ENCODE assay signal across 9 cellular contexts in genomic region chr6:32046450-32047083, GRCh38. TPM values are rescaled to one million over a fixed set of nuclear protein-coding genes. Genes with fewer than 3 reads are reported as not detected.
DNase-seq lines count a peak whose midpoint lies in the region; ATAC-seq and TF ChIP-seq lines count a peak whose summit lies in the region.
"Had no signal": no experiment of that assay in that cellular context is flagged by ENCODE, and none has a peak within 500 bp of the region (broad histone marks: within the 10 kb centered on the region; RNA-seq: fewer than 3 reads in every experiment).

No MANE protein-coding gene starts in this region.

- H4K5ac ChIP-seq in IMR-90 (ENCODE audit: low read depth, low read length): no peak overlapping the region

- H4K8ac ChIP-seq in IMR-90 (ENCODE audit: low read depth in 2 of 2, low read length in 2 of 2): no peak overlapping the region

- H2BK5ac ChIP-seq in IMR-90 (ENCODE audit: low read depth, low read length, poor library complexity, severe bottlenecking): no peak overlapping the region

- ATAC-seq in IMR-90 (ENCODE audit: low read depth) (peak; percentile 11), HG03095 (IDR thresholded peaks at IDR 0.05; ENCODE audit: unreplicated experiment) (no peak), HG02588 (IDR thresholded peaks at IDR 0.05; ENCODE audit: unreplicated experiment) (no peak)

- no peak for TF ChIP-seq RAD21 in IMR-90 (IDR thresholded peaks at IDR 0.05; ENCODE audit: low read length)

- H3K27me3 ChIP-seq in IMR-90 (ENCODE audit: control insufficient read depth, insufficient read depth, low read length): peaks cover 11% of the 10 kb centered on the region

- H3K9me3 ChIP-seq in IMR-90 (ENCODE audit: control insufficient read depth, insufficient read depth, low read length): no peaks in the 10 kb centered on the region

- peaks cover 16% of the 10 kb centered on the region; the same call in 1 of the 2 replicates for H3K4me1 ChIP-seq in IMR-90 (ENCODE audit: control insufficient read depth, insufficient read depth, low read length)

- H2AK5ac ChIP-seq in IMR-90 (ENCODE audit: low read depth, low read length): no peak overlapping the region

- H3K79me1 ChIP-seq in IMR-90 (ENCODE audit: low read depth in 1 of 2, low read length in 2 of 2): no peaks in the 10 kb centered on the region

- H3K4me2 ChIP-seq in IMR-90 (ENCODE audit: low read depth, low read length): no peak overlapping the region

- H3K4ac ChIP-seq in IMR-90 (ENCODE audit: low read depth, low read length): no peak overlapping the region

- peak overlapping the region; percentile 69 for H2AK9ac ChIP-seq in IMR-90 (replicated peaks; ENCODE audit: low read depth, low read length, poor library complexity)

- intact Hi-C loops in IMR-90 (cut with micrococcal nuclease): loop anchor here (10.0 kb wide), 1 partner anchor 108 kb away; the partner anchor contains the start of genes PPT2 and PRRT1

- no peak overlapping the region for H2BK120ac ChIP-seq in IMR-90 (ENCODE audit: low read depth, low read length)

- no peak overlapping the region for H3K23ac ChIP-seq in IMR-90 (ENCODE audit: low read depth, low read length)

- H3K18ac ChIP-seq in IMR-90 (ENCODE audit: low read depth, low read length): no peak overlapping the region

- CTCF ChIA-PET in IMR-90 (lab: Yijun Ruan, JAX): no interaction called here

- dilution Hi-C loops in IMR-90 (cut with HindIII; ENCODE audit: low sequenced_read_pairs, unreplicated experiment): no loop called here

- no peak for TF ChIP-seq POLR2A in IMR-90 (IDR thresholded peaks at IDR 0.05; ENCODE audit: low read depth, low read length)

- peak overlapping the region; percentile 59 for H2AFZ ChIP-seq in IMR-90 (replicated peaks; ENCODE audit: low read length, poor library complexity)

- H2BK20ac ChIP-seq in IMR-90 (ENCODE audit: low read depth, low read length): no peak overlapping the region

- H2BK15ac ChIP-seq in IMR-90 (ENCODE audit: low read depth, low read length): no peak overlapping the region; the same call in 2 of the 3 replicates

- H3K4me3 ChIP-seq in IMR-90 (ENCODE audit: insufficient read depth, low read depth, low read length) (no peak overlapping the region), choroid plexus epithelial cell (ENCODE audit: low read depth, low read length) (no peak overlapping the region)

- no peak overlapping the region for H3K14ac ChIP-seq in IMR-90 (replicated peaks; ENCODE audit: low read depth, low read length)

- DNase-seq in A172 (ENCODE audit: low spot score) (peak; percentile 68), IMR-90 (no peak), choroid plexus epithelial cell (ENCODE audit: low read depth) (peak; percentile 39), medulla oblongata (ENCODE audit: extremely low spot score) (peak; percentile 34), KBM-7 (no peak), DMS53 (lab: John Stamatoyannopoulos, UW) (no peak)

- WGBS in IMR-90 (ENCODE audit: extremely low coverage in 2 of 2, insufficient read length in 1 of 2), 2 experiments: no CpG with 5 or more reads among the region's 14 CpGs

- peaks cover 7% of the 10 kb centered on the region; the same call in 1 of the 2 replicates for H3K9me1 ChIP-seq in IMR-90 (ENCODE audit: insufficient read depth, low read length)

- POLR2A ChIA-PET in IMR-90 (lab: Charles Lee; ENCODE audit: unreplicated experiment): no interaction called here

- BruUV-seq in IMR-90 (replicated peaks; lab: Mats Ljungman, UMichigan): no TSS peak

- no peak overlapping the region for H4K91ac ChIP-seq in IMR-90 (ENCODE audit: insufficient read depth, low read depth, low read length)

- no peaks in the 10 kb centered on the region for H4K20me1 ChIP-seq in IMR-90 (ENCODE audit: insufficient read depth, low read length)

- no peaks in the 10 kb centered on the region for H3K36me3 ChIP-seq in IMR-90 (ENCODE audit: control insufficient read depth, insufficient read depth, low read length)

- in situ Hi-C loops in IMR-90 (cut with MboI; ENCODE audit: low sequenced_read_pairs) (no loop called here), KBM-7 (cut with MboI; ENCODE audit: low pct_unique_long_range_greater_than_20kb, low sequenced_read_pairs) (no loop called here)

- 0 out of 2 replicates have a peak, but pooled peaks have one; percentile 8 for TF ChIP-seq CTCF in IMR-90 (conservative IDR thresholded peaks at IDR 0.05; ENCODE audit: low read depth, low read length)
- no peak for TF ChIP-seq CTCF in choroid plexus epithelial cell (conservative IDR thresholded peaks at IDR 0.05; ENCODE audit: low read depth, low read length)

- H3K56ac ChIP-seq in IMR-90 (ENCODE audit: extremely low read depth, insufficient read depth, low read length): no peak overlapping the region

- no peak overlapping the region for H3K9ac ChIP-seq in IMR-90 (ENCODE audit: low read depth, low read length)

- H3K27ac ChIP-seq in IMR-90 (ENCODE audit: insufficient read depth, low read length): no peak overlapping the region

TF ChIP-seq in IMR-90, 13 proteins besides CTCF, POLR2A, EP300 and RAD21:
- no peak for TF ChIP-seq MAZ (IDR thresholded peaks at IDR 0.05; ENCODE audit: borderline replicate concordance, low read depth, low read length)
- TF ChIP-seq, protein P1, sequence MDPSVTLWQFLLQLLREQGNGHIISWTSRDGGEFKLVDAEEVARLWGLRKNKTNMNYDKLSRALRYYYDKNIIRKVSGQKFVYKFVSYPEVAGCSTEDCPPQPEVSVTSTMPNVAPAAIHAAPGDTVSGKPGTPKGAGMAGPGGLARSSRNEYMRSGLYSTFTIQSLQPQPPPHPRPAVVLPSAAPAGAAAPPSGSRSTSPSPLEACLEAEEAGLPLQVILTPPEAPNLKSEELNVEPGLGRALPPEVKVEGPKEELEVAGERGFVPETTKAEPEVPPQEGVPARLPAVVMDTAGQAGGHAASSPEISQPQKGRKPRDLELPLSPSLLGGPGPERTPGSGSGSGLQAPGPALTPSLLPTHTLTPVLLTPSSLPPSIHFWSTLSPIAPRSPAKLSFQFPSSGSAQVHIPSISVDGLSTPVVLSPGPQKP (IDR thresholded peaks at IDR 0.05; ENCODE audit: borderline replicate concordance, low read depth, low read length): no peak
- no peak for TF ChIP-seq CEBPB (IDR thresholded peaks at IDR 0.05; ENCODE audit: low read depth, low read length)
- TF ChIP-seq RCOR1 (IDR thresholded peaks at IDR 0.05; ENCODE audit: insufficient replicate concordance, low read length): no peak
- TF ChIP-seq MXI1 (IDR thresholded peaks at IDR 0.05; ENCODE audit: borderline replicate concordance, low read depth, low read length): no peak
- no peak for TF ChIP-seq NFE2L2 (IDR thresholded peaks at IDR 0.05; ENCODE audit: low read depth, low read length)
- TF ChIP-seq FOS (IDR thresholded peaks at IDR 0.05; ENCODE audit: low read depth, low read length): no peak
- no peak for TF ChIP-seq USF2 (IDR thresholded peaks at IDR 0.05; ENCODE audit: low read depth, low read length)

RNA-seq across cellular contexts. Expression of gene CYP21A2, which starts 8.4 kb away (rescaled TPM):
- total RNA-seq in A172 (2014; rRNA removed; shearing (Covaris generic)): 0.05 TPM in 1 of 2 replicates, not detected in the other
- not detected in 2 replicates for total RNA-seq in IMR-90 (2012; rRNA removed)
- 0.03 and 0.10 TPM in 2 replicates for polyA plus RNA-seq in IMR-90 (2012; rRNA removed)
- 0.05 and 0.09 TPM in 2 replicates for polyA plus RNA-seq in IMR-90 (2012; cell fraction: cytosol; rRNA removed)
- polyA plus RNA-seq in IMR-90 (2012; cell fraction: nucleus; rRNA removed; ENCODE audit: low replicate concordance): 0.68 and 1.3 TPM in 2 replicates
- polyA plus RNA-seq: IgD-negative memory B cell had no signal

RNA-seq across cellular contexts. Expression of gene C4B, which starts 32.0 kb away (rescaled TPM):
- 0.62 and 2.5 TPM in 2 replicates for total RNA-seq in A172 (2014; rRNA removed; shearing (Covaris generic))
- total RNA-seq in IMR-90 (2012; rRNA removed): 0.54 and 0.56 TPM in 2 replicates
- 4.2 and 4.4 TPM in 2 replicates for polyA plus RNA-seq in IMR-90 (2012; rRNA removed)
- polyA plus RNA-seq in IMR-90 (2012; cell fraction: cytosol; rRNA removed): 2.5 and 4.2 TPM in 2 replicates
- 16.3 and 64.7 TPM in 2 replicates for polyA plus RNA-seq in IMR-90 (2012; cell fraction: nucleus; rRNA removed; ENCODE audit: low replicate concordance)
- polyA plus RNA-seq: IgD-negative memory B cell had no signal

Comparison
In these comparisons a context has a peak if more than half of its experiments do, and no peak if none do; other contexts are left out.
1. DNase-seq: peak in A172 (single experiment), choroid plexus epithelial cell (single experiment) and medulla oblongata (single experiment); none in IMR-90 (single experiment), KBM-7 (single experiment) and DMS53 (single experiment).